2 cellular contexts compared by ENCODE assay signal in genomic region chr1:106296431-106296830, GRCh38.
TF ChIP-seq lines count a peak whose summit lies in the region.

No MANE protein-coding gene starts in this region.

TF ChIP-seq in IMR-90, 13 proteins besides CTCF, POLR2A, EP300 and RAD21:
- TF ChIP-seq USF2 (IDR thresholded peaks at IDR 0.05; ENCODE audit: low read depth, low read length): no peak
- TF ChIP-seq MAFK (IDR thresholded peaks at IDR 0.05; ENCODE audit: low read depth, low read length): peak; percentile 66

TF ChIP-seq in K562, 482 proteins besides CTCF, POLR2A, EP300 and RAD21:
- TF ChIP-seq HNRNPL (IDR thresholded peaks at IDR 0.05; ENCODE audit: low read depth, low read length) (no peak), STAT5A (IDR thresholded peaks at IDR 0.05; ENCODE audit: borderline replicate concordance, low read length) (no peak), VEZF1 (CRISPR knock-in tag; IDR thresholded peaks at IDR 0.05) (no peak), MTA1 (IDR thresholded peaks at IDR 0.05; ENCODE audit: borderline replicate concordance) (no peak), ZNF316 (IDR thresholded peaks at IDR 0.05) (0 out of 2 replicates have a peak, but pooled peaks have one; percentile 11)
